ENCODE assay signal across 20 cellular contexts in the genomic region with DNA sequence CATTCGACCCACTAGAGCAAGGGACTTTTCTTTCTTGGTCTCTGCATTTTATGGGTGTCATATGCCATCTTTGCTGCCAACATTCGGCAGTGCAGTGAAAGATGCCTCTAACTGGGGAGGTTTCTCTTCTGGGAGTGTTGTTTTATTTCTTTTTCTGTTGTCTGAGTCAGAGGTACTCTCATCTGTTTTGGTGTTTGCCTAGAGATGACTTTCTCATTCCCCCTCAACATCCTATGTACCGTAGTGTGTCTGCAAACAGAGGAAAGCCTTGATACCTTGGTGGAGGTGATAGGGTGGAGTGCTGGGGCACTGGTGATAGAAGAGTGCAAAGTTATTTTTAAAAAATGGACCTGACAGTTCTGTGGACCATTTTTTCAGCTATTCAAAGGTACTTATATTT.
DNase-seq lines count a peak whose midpoint lies in the region; ATAC-seq, FAIRE-seq and TF ChIP-seq lines count a peak whose summit lies in the region.
"Had no signal": no experiment of that assay in that cellular context is flagged by ENCODE, and none has a peak within 500 bp of the region (broad histone marks: within the 10 kb centered on the region; RNA-seq: fewer than 3 reads in every experiment).

No MANE protein-coding gene starts in this region.

- H3K27me3 Mint-ChIP-seq in CD8-positive, alpha-beta memory T cell: peaks cover 0 to 1% of the 10 kb centered on the region in 2 donors
- H3K27me3 Mint-ChIP-seq in endothelial cell (ENCODE audit: unreplicated experiment): peaks cover 8% of the 10 kb centered on the region

- H3K27ac Mint-ChIP-seq in CD8-positive, alpha-beta memory T cell: peak overlapping the region in 7 of 8 donors; percentile 1 to 83 (median 24)
- H3K27ac Mint-ChIP-seq in endothelial cell (ENCODE audit: unreplicated experiment): peak overlapping the region; percentile 34

- peak in 1 of 2 experiments; percentile 42; a peak in 3 of 6 replicates for ATAC-seq in A549
- ATAC-seq in RWPE2 (ENCODE audit: low read depth): 0 out of 3 replicates have a peak, but pooled peaks have one; percentile 23

- no peak for FAIRE-seq in A549 (lab: Jason Lieb, UNC)

- 33% methylated on average over 3 of the region's 3 CpGs for WGBS in A549 (ENCODE audit: missing lambda C conversion rate)

- H3K27ac ChIP-seq in A549: peak overlapping the region in 1 of 2 experiments; percentile 40; a peak in 2 of 6 replicates
- H3K27ac ChIP-seq in CD8-positive, alpha-beta memory T cell (ENCODE audit: low read depth, low read length): no peak overlapping the region
- H3K27ac ChIP-seq in RWPE2 (ENCODE audit: poor library complexity, severe bottlenecking): no peak overlapping the region
- H3K27ac ChIP-seq: C4-2B, KMS-11, PC-9, SJSA1 had no signal

- TF ChIP-seq CTCF in A549 (IDR thresholded peaks at IDR 0.05) (no peak), RWPE2 (IDR thresholded peaks at IDR 0.05; ENCODE audit: poor library complexity, severe bottlenecking) (no peak), endothelial cell (IDR thresholded peaks at IDR 0.05; ENCODE audit: unreplicated experiment) (no peak)

- no peak for TF ChIP-seq RAD21 in A549 (conservative IDR thresholded peaks at IDR 0.05 in 1 of 2, IDR thresholded peaks at IDR 0.05 in 1 of 2)

- H3K4me3 Mint-ChIP-seq in CD8-positive, alpha-beta memory T cell: peak overlapping the region in 1 of 7 donors; percentile 7
- peak overlapping the region; percentile 1 for H3K4me3 Mint-ChIP-seq in endothelial cell (ENCODE audit: unreplicated experiment)
- H3K4me3 Mint-ChIP-seq: H9 had no signal

- no peaks in the 10 kb centered on the region for H3K9me3 ChIP-seq in A549
- no peaks in the 10 kb centered on the region for H3K9me3 ChIP-seq in CD8-positive, alpha-beta memory T cell (ENCODE audit: low read length)
- no peaks in the 10 kb centered on the region for H3K9me3 ChIP-seq in RWPE2 (ENCODE audit: severe bottlenecking)
- H3K9me3 ChIP-seq: SJSA1 had no signal

- H3K4me1 Mint-ChIP-seq in CD8-positive, alpha-beta memory T cell: peaks cover 48 to 56% (median 55%) of the 10 kb centered on the region in 3 donors
- peaks cover 8% of the 10 kb centered on the region for H3K4me1 Mint-ChIP-seq in endothelial cell (ENCODE audit: unreplicated experiment)
- H3K4me1 Mint-ChIP-seq: H9 had no signal

- DNase-seq in A549 (ENCODE audit: low read depth in 1 of 2, low spot score in 1 of 2): no peak
- no peak for DNase-seq in CD8-positive, alpha-beta memory T cell
- DNase-seq in RWPE2 (ENCODE audit: low spot score): no peak
- DNase-seq in endothelial cell (ENCODE audit: low spot score): no peak
- no peak for DNase-seq in activated CD8-positive, alpha-beta memory T cell treated with anti-CD3 and anti-CD28 coated beads, Interleukin-2, amount 50 U/mL, for 48 hours
- no peak for DNase-seq in islet precursor cell
- DNase-seq in activated effector memory CD4-positive, alpha-beta T cell treated with Interleukin-2 at 50 U/mL for 16 hours: no peak
- no peak for DNase-seq in NCI-H2196 (lab: John Stamatoyannopoulos, UW; ENCODE audit: unreplicated experiment)
- DNase-seq: ACHN, AML-193, GDM1, H9, NCI-H1048, NCI-H1436, NCI-H1930, NCI-H526, PC-9 had no signal

- POLR2A ChIA-PET in A549 (lab: Yijun Ruan, JAX): no interaction called here
- POLR2A ChIA-PET in CD8-positive, alpha-beta memory T cell (lab: Charles Lee): no interaction called here

- H3K27me3 ChIP-seq in CD8-positive, alpha-beta memory T cell (ENCODE audit: insufficient read depth, low read length, poor library complexity, severe bottlenecking): no peaks in the 10 kb centered on the region
- H3K27me3 ChIP-seq in RWPE2 (ENCODE audit: insufficient read depth, poor library complexity, severe bottlenecking): no peaks in the 10 kb centered on the region
- H3K27me3 ChIP-seq: SJSA1 had no signal

- no peak for TF ChIP-seq EP300 in A549 (IDR thresholded peaks at IDR 0.05)

- no peak for TF ChIP-seq POLR2A in A549 (IDR thresholded peaks at IDR 0.05; ENCODE audit: low read length)

- peak overlapping the region; percentile 8; the same call in 2 of the 3 replicates for H3K4me2 ChIP-seq in A549
- H3K4me2 ChIP-seq: KMS-11, PC-9 had no signal

- H3K4me3 ChIP-seq in A549 (no peak overlapping the region), RWPE2 (ENCODE audit: severe bottlenecking) (no peak overlapping the region)
- H3K4me3 ChIP-seq in CD8-positive, alpha-beta memory T cell (ENCODE audit: low read length): no peak overlapping the region
- H3K4me3 ChIP-seq: PC-9, SJSA1 had no signal

- H3K4me1 ChIP-seq in A549: peaks cover 10% of the 10 kb centered on the region; the same call in 2 of the 3 replicates
- no peaks in the 10 kb centered on the region for H3K4me1 ChIP-seq in CD8-positive, alpha-beta memory T cell (ENCODE audit: insufficient read depth, low read length)
- H3K4me1 ChIP-seq in RWPE2 (ENCODE audit: insufficient read depth, poor library complexity, severe bottlenecking): no peaks in the 10 kb centered on the region

- no peaks in the 10 kb centered on the region for H3K9me3 Mint-ChIP-seq in CD8-positive, alpha-beta memory T cell
- H3K9me3 Mint-ChIP-seq in endothelial cell (ENCODE audit: unreplicated experiment): no peaks in the 10 kb centered on the region

- no peaks in the 10 kb centered on the region for H3K36me3 ChIP-seq in CD8-positive, alpha-beta memory T cell (ENCODE audit: insufficient read depth, low read length)
- H3K36me3 ChIP-seq in RWPE2 (ENCODE audit: low read depth): no peaks in the 10 kb centered on the region
- H3K36me3 ChIP-seq: SJSA1 had no signal

- peaks cover 7 to 15% (median 10%) of the 10 kb centered on the region in 3 donors for H3K36me3 Mint-ChIP-seq in CD8-positive, alpha-beta memory T cell
- H3K36me3 Mint-ChIP-seq in endothelial cell (ENCODE audit: low read depth, unreplicated experiment): peaks cover 32% of the 10 kb centered on the region

- CTCF ChIA-PET in A549 (lab: Yijun Ruan, JAX): interaction anchor here (0.9 to 1.5 kb wide), 4 partner anchors 13 to 35 kb away, joined by 3 read pairs; no protein-coding TSS in a partner anchor
- CTCF ChIA-PET in CD8-positive, alpha-beta memory T cell (lab: Charles Lee): interaction anchor here (1.2 kb wide), 1 partner anchor 30 kb away, joined by 3 read pairs; no protein-coding TSS in a partner anchor

TF ChIP-seq in A549, 52 proteins besides CTCF, POLR2A, EP300 and RAD21:
- TF ChIP-seq EHF (CRISPR knock-in tag; IDR thresholded peaks at IDR 0.05): no peak
